Comparison of ENCODE assay signal across 2 cellular contexts in genomic region chr20:46311719-46312074, GRCh38.
A peak's percentile ranks its signal among the peaks of the same experiment; 100 is the strongest.
TF ChIP-seq lines count a peak whose summit lies in the region.

No MANE protein-coding gene starts in this region.

TF ChIP-seq in HEK293, 187 proteins besides CTCF, POLR2A, EP300 and RAD21:
- TF ChIP-seq ZBTB17 (tag by site-specific recombination; IDR thresholded peaks at IDR 0.05) (peak; percentile 98), PRDM10 (tag by site-specific recombination; IDR thresholded peaks at IDR 0.05) (no peak), ZIC2 (tag by site-specific recombination; IDR thresholded peaks at IDR 0.05) (peak; percentile 56), ZSCAN4 (tag by site-specific recombination; IDR thresholded peaks at IDR 0.05) (peak; percentile 68)

TF ChIP-seq in H1, 55 proteins besides CTCF, POLR2A, EP300 and RAD21:
- TF ChIP-seq SIN3A (conservative IDR thresholded peaks at IDR 0.05 in 1 of 2, IDR thresholded peaks at IDR 0.05 in 1 of 2; ENCODE audit: low read depth in 1 of 2, low read length in 2 of 2) (0 out of 4 replicates have a peak, but pooled peaks of 1 of the 2 experiments have one; percentile 2), ASH2L (IDR thresholded peaks at IDR 0.05; ENCODE audit: low read length) (no peak), POLR2AphosphoS5 (IDR thresholded peaks at IDR 0.05; ENCODE audit: low read depth, low read length) (no peak)
